ENCODE assay signal across 22 cellular contexts in the genomic region with DNA sequence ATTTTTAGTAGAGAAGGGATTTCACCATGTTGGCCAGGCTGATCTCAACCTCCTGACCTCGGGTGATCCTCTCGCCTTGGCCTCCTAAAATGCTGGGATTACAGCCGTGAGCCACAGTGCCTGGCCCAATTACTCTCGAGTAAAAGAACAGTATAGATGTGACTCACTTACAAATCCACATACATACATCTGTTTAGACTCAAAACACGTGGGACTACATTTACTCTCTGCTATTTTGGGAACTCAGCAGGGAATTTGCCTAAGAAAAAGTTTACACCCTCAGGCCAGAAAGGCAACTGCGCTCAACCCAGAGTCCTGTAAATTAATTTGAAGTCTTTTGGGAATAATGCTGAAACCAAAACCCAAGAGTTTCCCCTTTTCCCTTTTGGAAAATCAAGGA.
DNase-seq lines count a peak whose midpoint lies in the region; ATAC-seq and TF ChIP-seq lines count a peak whose summit lies in the region.
"Had no signal": no experiment of that assay in that cellular context is flagged by ENCODE, and none has a peak within 500 bp of the region (broad histone marks: within the 10 kb centered on the region; RNA-seq: fewer than 3 reads in every experiment).

No MANE protein-coding gene starts in this region.

- H3K36me3 ChIP-seq in gastrocnemius medialis: no peaks in the 10 kb centered on the region
- H3K36me3 ChIP-seq: cardiac muscle cell, SJCRH30, spleen had no signal

- TF ChIP-seq CTCF in AG04450 (IDR thresholded peaks at IDR 0.05; ENCODE audit: low read depth, low read length) (0 out of 2 replicates have a peak, but pooled peaks have one; percentile 9), gastrocnemius medialis (IDR thresholded peaks at IDR 0.05 in 4 of 5, conservative IDR thresholded peaks at IDR 0.05 in 1 of 5) (no peak)

- in situ Hi-C loops in gastrocnemius medialis (cut with MboI; ENCODE audit: low sequenced_read_pairs in 4 of 4): no loop called here

- no peaks in the 10 kb centered on the region for H3K9me3 ChIP-seq in AG04450 (ENCODE audit: control insufficient read depth, insufficient read depth, low read length)
- no peaks in the 10 kb centered on the region for H3K9me3 ChIP-seq in gastrocnemius medialis
- H3K9me3 ChIP-seq: SJCRH30 had no signal

- H3K4me1 ChIP-seq in gastrocnemius medialis: peaks cover 4 to 16% of the 10 kb centered on the region in 2 donors
- H3K4me1 ChIP-seq: SJCRH30, spleen had no signal

- ATAC-seq in gastrocnemius medialis (no peak), GM19455 (IDR thresholded peaks at IDR 0.05; ENCODE audit: unreplicated experiment) (no peak)
- ATAC-seq: GM12878, K562 had no signal

- no peak overlapping the region for H3K4me3 ChIP-seq in AG04450 (ENCODE audit: low read depth, low read length)
- H3K4me3 ChIP-seq in gastrocnemius medialis: no peak overlapping the region
- H3K4me3 ChIP-seq: cardiac muscle cell, GM12878, GM23248, K562, SJCRH30, spleen had no signal

- no peak overlapping the region for H3K27ac ChIP-seq in AG04450 (ENCODE audit: low read depth, low read length)
- peak overlapping the region in 3 of 4 donors; percentile 52 to 61 (median 60) for H3K27ac ChIP-seq in gastrocnemius medialis
- H3K27ac ChIP-seq: cardiac muscle cell, GM23248, SJCRH30, spleen had no signal

- CTCF ChIA-PET in AG04450 (lab: Charles Lee): interaction anchor here (0.6 kb wide), 1 partner anchor 158 kb away, joined by 4 read pairs; no protein-coding TSS in a partner anchor

- DNase-seq in AG04450 (ENCODE audit: low read depth, low spot score) (no peak), NCI-H69 (lab: John Stamatoyannopoulos, UW) (peak; percentile 11), fibroblast of peridontal ligament (ENCODE audit: extremely low read depth) (peak; percentile 38), gastrocnemius medialis (no peak), NCI-H1105 (lab: John Stamatoyannopoulos, UW) (no peak), SKM-1 treated with dmso at 0.1 percent for 144 hours (lab: John Stamatoyannopoulos, UW; ENCODE audit: unreplicated experiment) (no peak)
- DNase-seq in activated effector memory CD4-positive, alpha-beta T cell treated with anti-CD3 and anti-CD28 coated beads, Interleukin-2, amount 50 U/mL, for 16 hours: no peak
- DNase-seq: ACHN; activated gamma-delta T cell; CD4-positive, CD25-positive, alpha-beta regulatory T cell; DMS153; dorsolateral prefrontal cortex; GM23248; MM.1S; NCI-H1694; SJCRH30; spleen; stimulated activated CD4-positive, alpha-beta T cell treated with anti-CD3 and anti-CD28 coated beads, Interleukin-4, amount 100 ng/mL, for 4 hours had no signal

- intact Hi-C loops in gastrocnemius medialis (cut with DNase I; ENCODE audit: low total_unique reads): no loop called here

- no peaks in the 10 kb centered on the region for H3K27me3 ChIP-seq in AG04450 (ENCODE audit: control insufficient read depth, insufficient read depth, low read length)
- H3K27me3 ChIP-seq in gastrocnemius medialis: no peaks in the 10 kb centered on the region
- H3K27me3 ChIP-seq: dorsolateral prefrontal cortex, SJCRH30 had no signal

- POLR2A ChIA-PET in AG04450 (lab: Yijun Ruan, JAX): no interaction called here

- no peak for TF ChIP-seq POLR2A in gastrocnemius medialis (IDR thresholded peaks at IDR 0.05)

Comparison
In these comparisons a context has a peak if more than half of its experiments do, and no peak if none do; other contexts are left out.
1. DNase-seq: peak in NCI-H69 (single experiment) and fibroblast of peridontal ligament (single experiment); none in AG04450 (single experiment), gastrocnemius medialis (0 of 2), NCI-H1105 (single experiment), SKM-1 treated with dmso at 0.1 percent for 144 hours (single experiment) and activated effector memory CD4-positive, alpha-beta T cell treated with anti-CD3 and anti-CD28 coated beads, Interleukin-2, amount 50 U/mL, for 16 hours (single experiment).